In genomic region chr12:2649201-2650030, GRCh38 we compare ENCODE assay signal across 17 cellular contexts.
"Had no signal": no experiment of that assay in that cellular context is flagged by ENCODE, and none has a peak within 500 bp of the region (broad histone marks: within the 10 kb centered on the region; RNA-seq: fewer than 3 reads in every experiment).

No MANE protein-coding gene starts in this region.

- H3K36me3 Mint-ChIP-seq: activated naive CD4-positive, alpha-beta T cell treated with anti-CD3 and anti-CD28 coated beads, Interleukin-2, amount 50 U/mL, for 72 hours; naive B cell had no signal

- DNase-seq: activated CD4-positive, alpha-beta T cell treated with anti-CD3 and anti-CD28 coated beads, Interleukin-2, amount 50 U/mL, for 4 hours; activated CD4-positive, CD25-positive, alpha-beta regulatory T cell treated with anti-CD3 and anti-CD28 coated beads, Interleukin-2, amount 50 U/mL, for 72 hours; activated T-cell treated with anti-CD3 and anti-CD28 coated beads, Interleukin-2, amount 50 U/mL, for 1 hour; amygdala; gastrocnemius medialis; heart right ventricle; naive B cell; stimulated activated CD4-positive, alpha-beta T cell treated with anti-CD3 and anti-CD28 coated beads, Interleukin-12 subunit alpha, Interleukin-12 subunit beta, amount 100 ng/mL, for 4 hours; stimulated activated CD8-positive, alpha-beta memory T cell treated with anti-CD3 and anti-CD28 coated beads, Interleukin-4, amount 100 ng/mL, for 48 hours; SW 1271 had no signal

- H3K4me3 ChIP-seq: esophagus muscularis mucosa, gastrocnemius medialis, heart right ventricle, upper lobe of left lung had no signal

- H3K27me3 ChIP-seq: esophagus muscularis mucosa, upper lobe of left lung had no signal

- ATAC-seq: activated naive CD4-positive, alpha-beta T cell treated with anti-CD3 and anti-CD28 coated beads, Interleukin-2, amount 50 U/mL, for 72 hours; gastrocnemius medialis; heart right ventricle; sciatic nerve had no signal

- H3K27ac Mint-ChIP-seq: activated naive CD4-positive, alpha-beta T cell treated with anti-CD3 and anti-CD28 coated beads, Interleukin-2, amount 50 U/mL, for 72 hours; naive B cell; progenitor cell of endocrine pancreas; stimulated activated naive CD8-positive, alpha-beta T cell treated with anti-CD3 and anti-CD28 coated beads, Interleukin-15, Interleukin-2, amounts not matched to agents 100 ng/mL and 50 ng/mL, for 24 hours; T-helper 2 cell treated with Interferon-gamma antibody and Interleukin-4, amounts not matched to agents 5 μg/mL and 100 μg/mL, for 36 hours had no signal

- H3K36me3 ChIP-seq: gastrocnemius medialis, upper lobe of left lung had no signal

- H3K4me3 Mint-ChIP-seq: naive B cell; stimulated activated naive CD8-positive, alpha-beta T cell treated with anti-CD3 and anti-CD28 coated beads, Interleukin-15, Interleukin-2, amounts not matched to agents 100 ng/mL and 50 ng/mL, for 24 hours; T-helper 2 cell treated with Interferon-gamma antibody and Interleukin-4, amounts not matched to agents 5 μg/mL and 100 μg/mL, for 36 hours had no signal

- H3K9me3 Mint-ChIP-seq: activated naive CD4-positive, alpha-beta T cell treated with anti-CD3 and anti-CD28 coated beads, Interleukin-2, amount 50 U/mL, for 72 hours; naive B cell; stimulated activated naive CD8-positive, alpha-beta T cell treated with anti-CD3 and anti-CD28 coated beads, Interleukin-15, Interleukin-2, amounts not matched to agents 100 ng/mL and 50 ng/mL, for 24 hours; T-helper 2 cell treated with Interferon-gamma antibody and Interleukin-4, amounts not matched to agents 5 μg/mL and 100 μg/mL, for 36 hours had no signal

- H3K9me3 ChIP-seq: esophagus muscularis mucosa, gastrocnemius medialis, heart right ventricle, upper lobe of left lung had no signal

- H3K27ac ChIP-seq: esophagus muscularis mucosa, gastrocnemius medialis, upper lobe of left lung had no signal

- H3K4me1 ChIP-seq: gastrocnemius medialis, upper lobe of left lung had no signal
